9 cellular contexts compared by ENCODE assay signal in genomic region chr6:21935561-21936028, GRCh38.
DNase-seq lines count a peak whose midpoint lies in the region; ATAC-seq and TF ChIP-seq lines count a peak whose summit lies in the region.
"Had no signal": no experiment of that assay in that cellular context is flagged by ENCODE, and none has a peak within 500 bp of the region (broad histone marks: within the 10 kb centered on the region; RNA-seq: fewer than 3 reads in every experiment).

No MANE protein-coding gene starts in this region.

- H3K9me3 Mint-ChIP-seq in nephron progenitor cell = peaks cover 42% of the 10 kb centered on the region

- no peaks in the 10 kb centered on the region for H3K9me3 ChIP-seq in colonic mucosa

- TF ChIP-seq CTCF in C4-2B (conservative IDR thresholded peaks at IDR 0.05) = peak; percentile 80
- peak; percentile 64 for TF ChIP-seq CTCF in colonic mucosa (IDR thresholded peaks at IDR 0.05)
- TF ChIP-seq CTCF in nephron progenitor cell (IDR thresholded peaks at IDR 0.05) = peak; percentile 38

- no peak overlapping the region for H3K9ac ChIP-seq in colonic mucosa (ENCODE audit: low read depth in 2 of 2, low read length in 2 of 2)

- H3K36me3 Mint-ChIP-seq in nephron progenitor cell (ENCODE audit: low read depth) = peaks cover 83% of the 10 kb centered on the region

- H3K36me3 ChIP-seq in colonic mucosa = no peaks in the 10 kb centered on the region

- peak; percentile 60 for ATAC-seq in GM18868 (IDR thresholded peaks at IDR 0.05; ENCODE audit: unreplicated experiment)
- no peak for ATAC-seq in activated CD4-positive, CD25-positive, alpha-beta regulatory T cell treated with anti-CD3 and anti-CD28 coated beads, Interleukin-2, amount 50 U/mL, for 24 hours

- H3K4me3 ChIP-seq in colonic mucosa = no peak overlapping the region

- no peaks in the 10 kb centered on the region for H3K27me3 ChIP-seq in colonic mucosa

- peaks cover 9% of the 10 kb centered on the region for H3K4me1 Mint-ChIP-seq in nephron progenitor cell

- H3K27ac ChIP-seq in C4-2B (no peak overlapping the region), colonic mucosa (no peak overlapping the region)

- H3K27ac Mint-ChIP-seq in nephron progenitor cell = peak overlapping the region; percentile 59
- H3K27ac Mint-ChIP-seq: IgD-negative memory B cell had no signal

- intact Hi-C loops in colonic mucosa (cut with DNase I) = loop anchor here (2.0 to 10.0 kb wide), 2 partner anchors 339 to 1371 kb away; no protein-coding TSS in a partner anchor

- H3K27me3 Mint-ChIP-seq in nephron progenitor cell (ENCODE audit: low read depth, poor library complexity) = no peaks in the 10 kb centered on the region
- H3K27me3 Mint-ChIP-seq: IgD-negative memory B cell had no signal

- peak; percentile 67 for DNase-seq in NAMALWA (ENCODE audit: low spot score)
- DNase-seq in colonic mucosa = peak; percentile 52
- DNase-seq in nephron progenitor cell = peak; percentile 10
- no peak for DNase-seq in T1000 (lab: John Stamatoyannopoulos, UW)
- no peak for DNase-seq in effector CD8-positive, alpha-beta T cell (lab: John Stamatoyannopoulos, UW)

- H3K4me1 ChIP-seq in colonic mucosa = no peaks in the 10 kb centered on the region

- peak overlapping the region; percentile 10 for H3K4me3 Mint-ChIP-seq in nephron progenitor cell
- H3K4me3 Mint-ChIP-seq: IgD-negative memory B cell had no signal

Comparison
In these comparisons a context has a peak if more than half of its experiments do, and no peak if none do; other contexts are left out.
1. DNase-seq: peak in NAMALWA (single experiment), colonic mucosa (single experiment) and nephron progenitor cell (single experiment); none in T1000 (single experiment) and effector CD8-positive, alpha-beta T cell (single experiment).
2. Peak in every context shown above with its lines, with median percentiles within 50 percentile points of each other: CTCF ChIP-seq.